ENCODE assay signal across 8 cellular contexts in genomic region chr1:223683586-223684487, GRCh38.
A peak's percentile ranks its signal among the peaks of the same experiment; 100 is the strongest.
DNase-seq lines count a peak whose midpoint lies in the region; ATAC-seq and TF ChIP-seq lines count a peak whose summit lies in the region.

No MANE protein-coding gene starts in this region.

- CTCF ChIA-PET in RWPE1 (lab: Yijun Ruan, JAX): interaction anchor here (0.6 to 1.5 kb wide), 8 partner anchors 15 to 922 kb away, joined by 3 to 12 read pairs (median 3); partner anchors contain the start of gene CAPN8

- H3K27me3 ChIP-seq in Loucy (ENCODE audit: insufficient read depth, low read length, poor library complexity, severe bottlenecking): no peaks in the 10 kb centered on the region

- POLR2A ChIA-PET in RWPE1 (lab: Yijun Ruan, JAX; ENCODE audit: low non-redundant PET): no interaction called here

- H4K20me1 ChIP-seq in Loucy (ENCODE audit: insufficient read depth, low read length, poor library complexity, severe bottlenecking): no peaks in the 10 kb centered on the region

- no peaks in the 10 kb centered on the region for H3K79me2 ChIP-seq in Loucy (ENCODE audit: insufficient read depth, low read length)

- no peak overlapping the region for H3K4me2 ChIP-seq in Loucy (ENCODE audit: low read depth, low read length, poor library complexity, severe bottlenecking)

- H3K9me2 ChIP-seq in Loucy (replicated peaks; ENCODE audit: low read depth, low read length): no peaks in the 10 kb centered on the region

- H3K4me3 ChIP-seq in Loucy (ENCODE audit: low read length, poor library complexity, severe bottlenecking): no peak overlapping the region

- ATAC-seq in GM21381 (IDR thresholded peaks at IDR 0.05; ENCODE audit: unreplicated experiment) (no peak), GM21526 (IDR thresholded peaks at IDR 0.05; ENCODE audit: low FRiP score, unreplicated experiment) (no peak)

- no peaks in the 10 kb centered on the region for H3F3A ChIP-seq in Loucy (ENCODE audit: low read depth)

- no peaks in the 10 kb centered on the region for H3K9me3 ChIP-seq in Loucy (ENCODE audit: insufficient read depth, low read depth, low read length)

- TF ChIP-seq CTCF in Loucy (conservative IDR thresholded peaks at IDR 0.05; ENCODE audit: low read length) (peak; percentile 81), RWPE1 (conservative IDR thresholded peaks at IDR 0.05; ENCODE audit: low read depth) (peak; percentile 73)

- no peak overlapping the region for H2AFZ ChIP-seq in Loucy (ENCODE audit: low read length)

- H3K4me1 ChIP-seq in Loucy (ENCODE audit: insufficient read depth, low read length, poor library complexity, severe bottlenecking): no peaks in the 10 kb centered on the region

- no peak overlapping the region for H3K27ac ChIP-seq in RWPE1

- DNase-seq in GM03348 (ENCODE audit: low spot score): peak; percentile 56
- DNase-seq in RWPE1 (ENCODE audit: low spot score): peak; percentile 61
- peak; percentile 33 for DNase-seq in activated naive CD8-positive, alpha-beta T cell treated with anti-CD3 and anti-CD28 coated beads, Interleukin-2, amount 50 U/mL, for 16 hours (ENCODE audit: low read depth, low spot score)
- DNase-seq in hippocampal formation (lab: John Stamatoyannopoulos, UW): peak; percentile 16 to 38
- DNase-seq in stimulated activated CD4-positive, alpha-beta T cell treated with anti-CD3 and anti-CD28 coated beads, Interleukin-12 subunit alpha, Interleukin-12 subunit beta, amount 100 ng/mL, for 4 hours: peak; percentile 44

- H3K36me3 ChIP-seq in Loucy (ENCODE audit: insufficient read depth, low read length): no peaks in the 10 kb centered on the region

- H3K9ac ChIP-seq in Loucy (ENCODE audit: low read depth, low read length, poor library complexity, severe bottlenecking): no peak overlapping the region
